Comparison of ENCODE assay signal across 23 cellular contexts in genomic region chr21:17196619-17197018, GRCh38.
A peak's percentile ranks its signal among the peaks of the same experiment; 100 is the strongest.
DNase-seq lines count a peak whose midpoint lies in the region; ATAC-seq and TF ChIP-seq lines count a peak whose summit lies in the region.
"Had no signal": no experiment of that assay in that cellular context is flagged by ENCODE, and none has a peak within 500 bp of the region (broad histone marks: within the 10 kb centered on the region; RNA-seq: fewer than 3 reads in every experiment).

No MANE protein-coding gene starts in this region.

- TF ChIP-seq CTCF in A673 (conservative IDR thresholded peaks at IDR 0.05; ENCODE audit: low read depth, low read length) = no peak
- TF ChIP-seq CTCF in tibial nerve (IDR thresholded peaks at IDR 0.05) = no peak
- no peak for TF ChIP-seq CTCF in upper lobe of right lung (IDR thresholded peaks at IDR 0.05)

- H3K4me3 ChIP-seq in A673 (ENCODE audit: low read depth, low read length, poor library complexity, severe bottlenecking) (no peak overlapping the region), SK-N-MC (peak overlapping the region; percentile 70), tibial nerve (no peak overlapping the region), upper lobe of right lung (no peak overlapping the region)
- H3K4me3 ChIP-seq: BLaER1 treated with 17β-estradiol and CSF1 and Interleukin-3, amounts not matched to agents 10 nM and 100 nM; GM12878; GM23248 had no signal

- ATAC-seq in GM21381 (IDR thresholded peaks at IDR 0.05; ENCODE audit: unreplicated experiment) (no peak), upper lobe of right lung (no peak)
- ATAC-seq: GM12878, HCT116 had no signal

- peak overlapping the region; percentile 84 for H3K9ac ChIP-seq in SK-N-MC (ENCODE audit: insufficient read length)
- H3K9ac ChIP-seq: BLaER1 treated with 17β-estradiol and CSF1 and Interleukin-3, amounts not matched to agents 10 nM and 100 nM; GM23248 had no signal

- peak overlapping the region; percentile 87 for H3K27ac ChIP-seq in A673 (ENCODE audit: low read depth, low read length, poor library complexity, severe bottlenecking)
- H3K27ac ChIP-seq in SK-N-MC = peak overlapping the region; percentile 99
- H3K27ac ChIP-seq in tibial nerve = peak overlapping the region; percentile 15 to 79 (median 32)
- H3K27ac ChIP-seq in upper lobe of right lung = no peak overlapping the region
- H3K27ac ChIP-seq: BLaER1 treated with 17β-estradiol and CSF1 and Interleukin-3, amounts not matched to agents 10 nM and 100 nM; GM23248; HL-60 had no signal

- TF ChIP-seq POLR2A in tibial nerve (IDR thresholded peaks at IDR 0.05) = no peak

- intact Hi-C loops in A673 (cut with micrococcal nuclease; ENCODE audit: unreplicated experiment) = loop anchor here (10.0 kb wide), 1 partner anchor 442 kb away; no protein-coding TSS in a partner anchor
- intact Hi-C loops in upper lobe of right lung (cut with DNase I) = no loop called here

- H3K36me3 ChIP-seq in A673 (ENCODE audit: insufficient read depth, low read length, poor library complexity, severe bottlenecking) = no peaks in the 10 kb centered on the region
- H3K36me3 ChIP-seq in SK-N-MC (ENCODE audit: insufficient read depth, low read length) = no peaks in the 10 kb centered on the region
- no peaks in the 10 kb centered on the region for H3K36me3 ChIP-seq in tibial nerve
- H3K36me3 ChIP-seq in upper lobe of right lung = no peaks in the 10 kb centered on the region
- H3K36me3 ChIP-seq: BLaER1 treated with 17β-estradiol and CSF1 and Interleukin-3, amounts not matched to agents 10 nM and 100 nM had no signal

- CTCF ChIA-PET in A673 (lab: Charles Lee) = no interaction called here

- POLR2A ChIA-PET in A673 (lab: Charles Lee; ENCODE audit: low non-redundant PET) = no interaction called here

- DNase-seq in A673 (ENCODE audit: low spot score) (no peak), SK-N-MC (ENCODE audit: low read depth, low spot score) (peak; percentile 83), fibroblast of peridontal ligament (ENCODE audit: extremely low read depth) (peak; percentile 85), tibial nerve (ENCODE audit: low spot score in 2 of 2) (no peak), CD1c-positive myeloid dendritic cell (ENCODE audit: extremely low spot score) (no peak), upper lobe of right lung (no peak)
- DNase-seq: 8988T; CD4-positive, CD25-positive, alpha-beta regulatory T cell; CD8-positive, alpha-beta memory T cell; COR-L47; DMS 273 treated with DMSO at 0.1 percent for 48 hours; DMS53; DND-41; EL; GM23248; H7; HFFc6; IMR-90 had no signal

- no TSS peak for BruUV-seq in A673 (replicated peaks; lab: Mats Ljungman, UMichigan)

- 30 to 33% methylated on average over 2 of the region's 2 CpGs for WGBS in tibial nerve, 2 donors

- no peak for TF ChIP-seq EP300 in tibial nerve (IDR thresholded peaks at IDR 0.05)

- H3K9me3 ChIP-seq in A673 (ENCODE audit: low read depth, low read length, poor library complexity, severe bottlenecking) (peaks cover 15% of the 10 kb centered on the region), SK-N-MC (ENCODE audit: low read depth, low read length) (0 out of 2 replicates have a peak, but pooled peaks cover 3% of the 10 kb centered on the region), tibial nerve (peaks cover 0 to 2% (median 0%) of the 10 kb centered on the region in 4 donors), upper lobe of right lung (no peaks in the 10 kb centered on the region)

- peaks cover 8% of the 10 kb centered on the region for H3K4me1 ChIP-seq in A673 (ENCODE audit: insufficient read depth, low read length, poor library complexity, severe bottlenecking)
- H3K4me1 ChIP-seq in tibial nerve = peaks cover 0 to 54% (median 0%) of the 10 kb centered on the region in 4 donors
- H3K4me1 ChIP-seq in upper lobe of right lung = no peaks in the 10 kb centered on the region
- H3K4me1 ChIP-seq: BLaER1 treated with 17β-estradiol and CSF1 and Interleukin-3, amounts not matched to agents 10 nM and 100 nM had no signal

- H3K27me3 ChIP-seq in A673 (replicated peaks; ENCODE audit: insufficient read depth, low read depth, low read length, poor library complexity) (no peaks in the 10 kb centered on the region), tibial nerve (no peaks in the 10 kb centered on the region), upper lobe of right lung (no peaks in the 10 kb centered on the region)
- H3K27me3 ChIP-seq: BLaER1 treated with 17β-estradiol and CSF1 and Interleukin-3, amounts not matched to agents 10 nM and 100 nM had no signal

Comparison
In these comparisons a context has a peak if more than half of its experiments do, and no peak if none do; other contexts are left out.
1. DNase-seq: peak in SK-N-MC (single experiment) and fibroblast of peridontal ligament (single experiment); none in A673 (single experiment), tibial nerve (0 of 2), CD1c-positive myeloid dendritic cell (single experiment) and upper lobe of right lung (single experiment).